Comparison of ENCODE assay signal across 36 cellular contexts in the genomic region with DNA sequence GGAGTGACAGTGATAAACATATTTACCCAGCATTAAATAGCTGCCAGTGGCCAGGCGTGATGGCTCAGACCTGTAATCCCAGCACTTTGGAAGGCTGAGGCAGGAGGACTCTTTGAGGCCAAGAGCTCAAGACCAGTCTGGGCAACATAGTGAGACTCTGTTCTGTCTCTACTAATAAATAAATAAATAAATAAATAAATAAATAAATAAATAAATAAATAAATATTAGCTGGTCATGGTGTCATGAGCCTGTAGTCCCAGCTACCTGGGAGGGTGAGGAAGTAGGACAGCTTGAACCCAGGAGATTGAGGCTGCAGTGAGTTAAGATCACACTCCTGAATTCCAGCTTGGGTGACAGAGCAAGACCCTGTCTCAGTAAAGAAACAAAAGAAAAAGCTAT.
"Had no signal": no experiment of that assay in that cellular context is flagged by ENCODE, and none has a peak within 500 bp of the region (broad histone marks: within the 10 kb centered on the region; RNA-seq: fewer than 3 reads in every experiment).

No MANE protein-coding gene starts in this region.

- H3K4me3 Mint-ChIP-seq: activated B cell treated with CpG ODN at 0.5 μM for 24 hours; activated CD8-positive, alpha-beta memory T cell treated with anti-CD3 and anti-CD28 coated beads, Interleukin-2, amount 10 ng/mL, durations not matched to agents 7 days and 5 days; activated CD8-positive, alpha-beta T cell treated with anti-CD3 and anti-CD28 coated beads, Interleukin-2, amount 10 ng/mL, durations not matched to agents 7 days and 5 days; activated naive CD4-positive, alpha-beta T cell treated with anti-CD3 and anti-CD28 coated beads for 36 hours; activated naive CD4-positive, alpha-beta T cell treated with anti-CD3 and anti-CD28 coated beads, Interleukin-2, amount 50 U/mL, for 24 hours; activated naive CD8-positive, alpha-beta T cell treated with anti-CD3 and anti-CD28 coated beads for 36 hours; activated naive CD8-positive, alpha-beta T cell treated with anti-CD3 and anti-CD28 coated beads, Interleukin-2, amount 50 U/mL, for 24 hours; activated T-helper 1 cell treated with anti-CD3 and anti-CD28 coated beads, Interleukin-12 subunit alpha, Interleukin-12 subunit beta, Interleukin-2, Interleukin-4 antibody, amounts not matched to agents 30 ng/mL and 10 ng/mL and 1 ng/mL, durations not matched to agents 14 hours and 24 hours and 36 hours; T-helper 17 cell; T-helper 2 cell treated with Interferon-gamma antibody and Interleukin-4, amounts not matched to agents 5 μg/mL and 100 μg/mL, for 36 hours had no signal

- H3K9me3 ChIP-seq: adrenal gland, body of pancreas, colonic mucosa, gastrocnemius medialis had no signal

- ATAC-seq: activated CD4-positive, CD25-positive, alpha-beta regulatory T cell treated with anti-CD3 and anti-CD28 coated beads, Interleukin-2, amount 50 U/mL, for 24 hours; activated CD8-positive, alpha-beta memory T cell treated with anti-CD3 and anti-CD28 coated beads, Interleukin-2, amount 10 ng/mL, durations not matched to agents 7 days and 5 days; activated CD8-positive, alpha-beta T cell treated with anti-CD3 and anti-CD28 coated beads, Interleukin-2, amount 10 ng/mL, durations not matched to agents 7 days and 5 days; activated naive CD8-positive, alpha-beta T cell treated with anti-CD3 and anti-CD28 coated beads, Interleukin-2, amount 50 U/mL, for 24 hours; body of pancreas; gastrocnemius medialis; heart left ventricle; T-helper 17 cell had no signal

- H3K36me3 ChIP-seq: adrenal gland, cardiac muscle cell, colonic mucosa, gastrocnemius medialis, heart left ventricle, WERI-Rb-1 had no signal

- DNase-seq: activated B cell treated with CpG ODN at 0.5 μM for 24 hours; activated CD4-positive, alpha-beta T cell treated with anti-CD3 and anti-CD28 coated beads for 48 hours; activated CD4-positive, alpha-beta T cell treated with anti-CD3 and anti-CD28 coated beads, Interleukin-2, amount 50 U/mL, for 1 hour; activated CD4-positive, alpha-beta T cell treated with anti-CD3 and anti-CD28 coated beads, Interleukin-2, amount 50 U/mL, for 48 hours; activated CD8-positive, alpha-beta memory T cell treated with anti-CD3 and anti-CD28 coated beads, Interleukin-2, amount 10 ng/mL, durations not matched to agents 7 days and 5 days; activated CD8-positive, alpha-beta memory T cell treated with anti-CD3 and anti-CD28 coated beads, Interleukin-2, amount 50 U/mL, for 4 hours; activated CD8-positive, alpha-beta T cell treated with anti-CD3 and anti-CD28 coated beads, Interleukin-2, amount 10 ng/mL, durations not matched to agents 7 days and 5 days; activated effector memory CD4-positive, alpha-beta T cell treated with anti-CD3 and anti-CD28 coated beads, Interleukin-2, amount 50 U/mL, for 16 hours; activated naive CD4-positive, alpha-beta T cell treated with anti-CD3 and anti-CD28 coated beads for 36 hours; activated naive CD8-positive, alpha-beta T cell treated with anti-CD3 and anti-CD28 coated beads for 36 hours; activated naive CD8-positive, alpha-beta T cell treated with anti-CD3 and anti-CD28 coated beads, Interleukin-2, amount 50 U/mL, for 24 hours; activated T-cell treated with anti-CD3 and anti-CD28 coated beads, Interleukin-2, amount 50 U/mL, for 1 hour; activated T-cell treated with anti-CD3 and anti-CD28 coated beads, Interleukin-2, amount 50 U/mL, for 48 hours; adrenal gland; aorta; body of pancreas; central memory CD4-positive, alpha-beta T cell; cerebellar nuclear complex; colonic mucosa; effector CD8-positive, alpha-beta T cell; foreskin fibroblast; gastrocnemius medialis; glutamatergic neuron; T-helper 1 cell; T-helper 17 cell; T1000; WERI-Rb-1 had no signal

- H3K9me3 Mint-ChIP-seq: activated B cell treated with CpG ODN at 0.5 μM for 24 hours; activated naive CD4-positive, alpha-beta T cell treated with anti-CD3 and anti-CD28 coated beads for 36 hours; activated naive CD4-positive, alpha-beta T cell treated with anti-CD3 and anti-CD28 coated beads, Interleukin-2, amount 50 U/mL, for 24 hours; activated naive CD8-positive, alpha-beta T cell treated with anti-CD3 and anti-CD28 coated beads for 36 hours; activated naive CD8-positive, alpha-beta T cell treated with anti-CD3 and anti-CD28 coated beads, Interleukin-2, amount 50 U/mL, for 24 hours; activated T-helper 1 cell treated with anti-CD3 and anti-CD28 coated beads, Interleukin-12 subunit alpha, Interleukin-12 subunit beta, Interleukin-2, Interleukin-4 antibody, amounts not matched to agents 30 ng/mL and 10 ng/mL and 1 ng/mL, durations not matched to agents 14 hours and 24 hours and 36 hours; activated T-helper 2 cell treated with anti-CD3 and anti-CD28 coated beads, Interferon-gamma antibody, Interleukin-2, Interleukin-4, amounts not matched to agents 10 μg/mL and 5 μg/mL and 100 μg/mL, durations not matched to agents 14 hours and 24 hours and 36 hours; T-helper 2 cell treated with Interferon-gamma antibody and Interleukin-4, amounts not matched to agents 5 μg/mL and 100 μg/mL, for 36 hours had no signal

- H3K27me3 Mint-ChIP-seq: activated B cell treated with CpG ODN at 0.5 μM for 24 hours; activated CD8-positive, alpha-beta memory T cell treated with anti-CD3 and anti-CD28 coated beads, Interleukin-2, amount 10 ng/mL, durations not matched to agents 7 days and 5 days; activated naive CD4-positive, alpha-beta T cell treated with anti-CD3 and anti-CD28 coated beads, Interleukin-2, amount 50 U/mL, for 24 hours; activated naive CD8-positive, alpha-beta T cell treated with anti-CD3 and anti-CD28 coated beads for 36 hours had no signal

- FAIRE-seq: endometrium, endothelial cell of umbilical vein had no signal

- H3K27ac ChIP-seq: adrenal gland, body of pancreas, cardiac muscle cell, colonic mucosa, gastrocnemius medialis, heart left ventricle, WERI-Rb-1 had no signal

- H3K36me3 Mint-ChIP-seq: activated CD8-positive, alpha-beta memory T cell treated with anti-CD3 and anti-CD28 coated beads, Interleukin-2, amount 10 ng/mL, durations not matched to agents 7 days and 5 days; activated naive CD4-positive, alpha-beta T cell treated with anti-CD3 and anti-CD28 coated beads, Interleukin-2, amount 50 U/mL, for 24 hours; activated naive CD8-positive, alpha-beta T cell treated with anti-CD3 and anti-CD28 coated beads for 36 hours had no signal

- H3K4me1 Mint-ChIP-seq: activated B cell treated with CpG ODN at 0.5 μM for 24 hours; activated CD8-positive, alpha-beta memory T cell treated with anti-CD3 and anti-CD28 coated beads, Interleukin-2, amount 10 ng/mL, durations not matched to agents 7 days and 5 days; activated naive CD4-positive, alpha-beta T cell treated with anti-CD3 and anti-CD28 coated beads, Interleukin-2, amount 50 U/mL, for 24 hours; activated naive CD8-positive, alpha-beta T cell treated with anti-CD3 and anti-CD28 coated beads for 36 hours; activated naive CD8-positive, alpha-beta T cell treated with anti-CD3 and anti-CD28 coated beads, Interleukin-2, amount 50 U/mL, for 24 hours; T-helper 17 cell had no signal

- H3K4me3 ChIP-seq: adrenal gland, body of pancreas, cardiac muscle cell, colonic mucosa, gastrocnemius medialis, heart left ventricle had no signal

- H3K4me1 ChIP-seq: adrenal gland, body of pancreas, colonic mucosa, gastrocnemius medialis, heart left ventricle had no signal

- H3K27ac Mint-ChIP-seq: activated B cell treated with CpG ODN at 0.5 μM for 24 hours; activated CD8-positive, alpha-beta memory T cell treated with anti-CD3 and anti-CD28 coated beads, Interleukin-2, amount 10 ng/mL, durations not matched to agents 7 days and 5 days; activated CD8-positive, alpha-beta T cell treated with anti-CD3 and anti-CD28 coated beads, Interleukin-2, amount 10 ng/mL, durations not matched to agents 7 days and 5 days; activated naive CD4-positive, alpha-beta T cell treated with anti-CD3 and anti-CD28 coated beads for 36 hours; activated naive CD4-positive, alpha-beta T cell treated with anti-CD3 and anti-CD28 coated beads, Interleukin-2, amount 50 U/mL, for 24 hours; activated naive CD8-positive, alpha-beta T cell treated with anti-CD3 and anti-CD28 coated beads for 36 hours; activated naive CD8-positive, alpha-beta T cell treated with anti-CD3 and anti-CD28 coated beads, Interleukin-2, amount 50 U/mL, for 24 hours; activated T-helper 1 cell treated with anti-CD3 and anti-CD28 coated beads, Interleukin-12 subunit alpha, Interleukin-12 subunit beta, Interleukin-2, Interleukin-4 antibody, amounts not matched to agents 30 ng/mL and 10 ng/mL and 1 ng/mL, durations not matched to agents 14 hours and 24 hours and 36 hours; activated T-helper 2 cell treated with anti-CD3 and anti-CD28 coated beads, Interferon-gamma antibody, Interleukin-2, Interleukin-4, amounts not matched to agents 10 μg/mL and 5 μg/mL and 100 μg/mL, durations not matched to agents 14 hours and 24 hours and 36 hours; T-helper 17 cell; T-helper 2 cell treated with Interferon-gamma antibody and Interleukin-4, amounts not matched to agents 5 μg/mL and 100 μg/mL, for 36 hours had no signal

- H3K27me3 ChIP-seq: adrenal gland, body of pancreas, cardiac muscle cell, colonic mucosa, gastrocnemius medialis had no signal
